Comparison of ENCODE assay signal across 29 cellular contexts in the genomic region with DNA sequence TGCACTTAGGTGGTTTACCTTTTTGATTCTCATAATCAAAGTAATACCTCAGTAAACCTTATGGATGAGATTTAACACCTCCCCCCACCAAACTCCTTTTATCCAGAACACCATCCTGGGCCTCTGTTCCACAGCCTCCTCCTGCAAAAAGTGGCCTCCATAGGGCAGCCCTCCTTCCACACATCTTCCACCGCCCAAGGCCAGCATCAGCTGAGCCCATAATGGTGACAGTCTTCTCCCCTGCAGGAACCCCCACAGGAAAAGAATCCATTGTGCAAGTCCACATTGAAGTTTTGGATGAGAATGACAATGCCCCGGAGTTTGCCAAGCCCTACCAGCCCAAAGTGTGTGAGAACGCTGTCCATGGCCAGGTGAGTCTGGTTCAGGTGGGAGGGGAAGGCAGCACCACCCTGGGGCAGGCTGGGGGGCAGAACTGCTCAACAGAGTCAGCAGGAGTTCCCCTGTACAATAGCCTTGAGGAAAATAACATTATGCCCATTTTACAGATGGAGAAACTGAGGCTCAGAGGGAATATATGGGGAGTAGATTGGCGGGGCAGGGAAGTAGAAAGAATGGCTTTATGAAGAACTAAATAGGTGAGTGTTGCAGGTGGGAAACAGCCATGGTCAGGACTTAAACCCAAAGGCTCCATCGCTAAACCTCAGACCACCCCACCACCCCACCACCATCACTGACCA. TPM values are rescaled to one million over a fixed set of nuclear protein-coding genes. Genes with fewer than 3 reads are reported as not detected.
"Had no signal": no experiment of that assay in that cellular context is flagged by ENCODE, and none has a peak within 500 bp of the region (broad histone marks: within the 10 kb centered on the region; RNA-seq: fewer than 3 reads in every experiment).

No MANE protein-coding gene starts in this region.

- H3K27ac ChIP-seq: hepatocyte, left lung, neural progenitor cell, neutrophil, pancreas, prostate gland, sigmoid colon, spleen, suprapubic skin, thoracic aorta, tibial artery, uterus had no signal

- H3K27me3 ChIP-seq: heart right ventricle, hepatocyte, left lung, neural progenitor cell, pancreas, sigmoid colon, suprapubic skin, uterus had no signal

- H3K79me2 ChIP-seq: hepatocyte had no signal

- ATAC-seq: heart right ventricle; left colon; left lung; natural killer cell; pancreas; stimulated activated effector memory CD8-positive, alpha-beta T cell treated with anti-CD3 and anti-CD28 coated beads, Interleukin-12 subunit alpha, Interleukin-12 subunit beta, amount 100 ng/mL, for 72 hours had no signal

- H3K4me1 ChIP-seq: left lung, pancreas, prostate gland, sigmoid colon, spleen, suprapubic skin, uterus had no signal

- H3K4me2 ChIP-seq: hepatocyte, neural progenitor cell had no signal

- H3K36me3 ChIP-seq: neural progenitor cell, neutrophil, pancreas, prostate gland, sigmoid colon, thoracic aorta, uterus had no signal

- DNase-seq: heart right ventricle; kidney glomerular epithelial cell; left colon; left lung; mesendoderm; naive B cell; natural killer cell; nephron progenitor cell; pancreas; posterior cingulate gyrus; retina; right cardiac atrium; sigmoid colon; small intestine; spleen; stimulated activated CD4-positive, alpha-beta T cell treated with anti-CD3 and anti-CD28 coated beads, Interleukin-4, amount 100 ng/mL, for 24 hours; stimulated activated naive CD4-positive, alpha-beta T cell; uterus had no signal

- H2AFZ ChIP-seq: hepatocyte, neural progenitor cell had no signal

- FAIRE-seq: keratinocyte, pancreas, small intestine had no signal

- H3K9ac ChIP-seq: neural progenitor cell had no signal

- H3K9me3 ChIP-seq: heart right ventricle, left lung, neutrophil, pancreas, prostate gland, sigmoid colon, spleen, suprapubic skin, thoracic aorta, tibial artery, uterus had no signal

- H3K4me3 ChIP-seq: heart right ventricle, hepatocyte, left lung, lung, neural progenitor cell, pancreas, prostate gland, sigmoid colon, spleen, suprapubic skin, thoracic aorta, tibial artery, uterus had no signal

RNA-seq across cellular contexts. Expression of a gene that starts 29.2 kb away (rescaled TPM):
- total RNA-seq: left colon, mononuclear cell, natural killer cell had no signal

RNA-seq across cellular contexts. Expression of a gene that starts 31.4 kb away (rescaled TPM):
- total RNA-seq: natural killer cell had no signal
